ENCODE assay signal across 7 cellular contexts in the genomic region with DNA sequence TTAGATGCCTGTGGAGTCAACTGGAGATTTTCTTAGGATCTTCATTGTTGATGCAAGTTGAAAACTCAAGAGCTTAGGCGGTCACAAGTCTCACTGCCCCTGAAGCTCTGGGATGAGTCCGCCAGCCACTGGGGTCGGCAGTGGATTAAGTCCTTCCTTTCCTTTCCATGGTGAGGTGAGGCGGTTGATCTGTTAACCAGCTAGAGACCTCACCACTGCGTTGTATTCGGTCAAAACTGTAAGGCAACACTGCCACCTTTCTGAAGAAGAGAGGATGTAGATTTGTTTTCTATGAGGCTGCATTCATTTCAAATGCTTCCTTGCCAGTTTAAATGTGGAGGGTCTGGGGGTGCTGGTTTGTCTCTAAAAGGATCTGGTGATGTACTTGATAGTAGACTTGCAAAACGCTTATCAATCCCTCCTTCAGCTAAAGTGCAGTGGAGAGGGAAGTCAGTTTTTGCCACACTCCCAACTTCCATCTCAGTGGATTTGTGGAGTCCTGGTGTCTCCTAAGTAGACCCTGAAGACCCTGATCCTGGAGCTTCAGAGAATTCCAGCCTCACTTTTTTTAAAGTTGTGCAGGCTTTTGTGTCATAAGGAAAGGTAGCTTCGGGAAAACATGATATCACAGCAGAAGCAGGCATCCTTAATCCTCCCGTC. TPM values are rescaled to one million over a fixed set of nuclear protein-coding genes. Genes with fewer than 3 reads are reported as not detected.
DNase-seq lines count a peak whose midpoint lies in the region; ATAC-seq and TF ChIP-seq lines count a peak whose summit lies in the region.

No MANE protein-coding gene starts in this region.

- H2AFZ ChIP-seq in GM23338 = no peak overlapping the region

- no peaks in the 10 kb centered on the region for H4K20me1 ChIP-seq in GM23338 (replicated peaks; ENCODE audit: insufficient read depth)

- H3K79me2 ChIP-seq in GM23338 (replicated peaks; ENCODE audit: insufficient read depth) = no peaks in the 10 kb centered on the region

- peak; percentile 71 to 82 for TF ChIP-seq CTCF in GM23338 (conservative IDR thresholded peaks at IDR 0.05; ENCODE audit: low read depth in 2 of 2)
- peak; percentile 48 for TF ChIP-seq CTCF in foreskin fibroblast (IDR thresholded peaks at IDR 0.05; ENCODE audit: low read depth, low read length)

- no peaks in the 10 kb centered on the region for H3K36me3 Mint-ChIP-seq in GM23338 (ENCODE audit: low read depth)

- no peaks in the 10 kb centered on the region for H3K9me3 Mint-ChIP-seq in GM23338

- H3K27me3 Mint-ChIP-seq in GM23338 (ENCODE audit: insufficient read depth, low read depth, poor library complexity) = peaks cover 18% of the 10 kb centered on the region

- H3K36me3 ChIP-seq in GM23338 (ENCODE audit: insufficient read depth) = no peaks in the 10 kb centered on the region

- DNase-seq in GM23338 (ENCODE audit: low spot score) (peak; percentile 88), RKO (ENCODE audit: low spot score) (peak; percentile 51), foreskin fibroblast (peak; percentile 25 to 66), pons (ENCODE audit: low spot score) (peak; percentile 75)
- no peak for DNase-seq in activated CD8-positive, alpha-beta memory T cell treated with anti-CD3 and anti-CD28 coated beads, Interleukin-2, amount 50 U/mL, for 4 hours

- peaks cover 34% of the 10 kb centered on the region for H3K27me3 ChIP-seq in GM23338 (ENCODE audit: insufficient read depth)

- no peaks in the 10 kb centered on the region for H3F3A ChIP-seq in GM23338 (replicated peaks; ENCODE audit: low read depth)

- peaks cover 5% of the 10 kb centered on the region; the same call in 2 of the 3 replicates for H3K4me1 Mint-ChIP-seq in GM23338

- ATAC-seq in GM23338 (peak; percentile 42), GM21526 (IDR thresholded peaks at IDR 0.05; ENCODE audit: low FRiP score, unreplicated experiment) (no peak), HG02798 (IDR thresholded peaks at IDR 0.05; ENCODE audit: poor library complexity, unreplicated experiment) (no peak)

- peak overlapping the region; percentile 23; the same call in 1 of the 3 replicates for H3K4me3 Mint-ChIP-seq in GM23338

- no peak overlapping the region for H3K27ac ChIP-seq in GM23338 (ENCODE audit: low read depth)

- no peaks in the 10 kb centered on the region for H3K4me1 ChIP-seq in GM23338 (ENCODE audit: insufficient read depth)

- no peak overlapping the region for H3K27ac Mint-ChIP-seq in GM23338

- H3K9me2 ChIP-seq in GM23338 (ENCODE audit: insufficient read depth) = no peaks in the 10 kb centered on the region

- H3K4me3 ChIP-seq in GM23338 (no peak overlapping the region), foreskin fibroblast (ENCODE audit: low read depth in 1 of 2, low read length in 2 of 2) (no peak overlapping the region)

- H3K4me2 ChIP-seq in GM23338 = no peak overlapping the region

TF ChIP-seq in GM23338, 12 proteins besides CTCF, POLR2A, EP300 and RAD21 (continues in another document):
- TF ChIP-seq, protein P1, sequence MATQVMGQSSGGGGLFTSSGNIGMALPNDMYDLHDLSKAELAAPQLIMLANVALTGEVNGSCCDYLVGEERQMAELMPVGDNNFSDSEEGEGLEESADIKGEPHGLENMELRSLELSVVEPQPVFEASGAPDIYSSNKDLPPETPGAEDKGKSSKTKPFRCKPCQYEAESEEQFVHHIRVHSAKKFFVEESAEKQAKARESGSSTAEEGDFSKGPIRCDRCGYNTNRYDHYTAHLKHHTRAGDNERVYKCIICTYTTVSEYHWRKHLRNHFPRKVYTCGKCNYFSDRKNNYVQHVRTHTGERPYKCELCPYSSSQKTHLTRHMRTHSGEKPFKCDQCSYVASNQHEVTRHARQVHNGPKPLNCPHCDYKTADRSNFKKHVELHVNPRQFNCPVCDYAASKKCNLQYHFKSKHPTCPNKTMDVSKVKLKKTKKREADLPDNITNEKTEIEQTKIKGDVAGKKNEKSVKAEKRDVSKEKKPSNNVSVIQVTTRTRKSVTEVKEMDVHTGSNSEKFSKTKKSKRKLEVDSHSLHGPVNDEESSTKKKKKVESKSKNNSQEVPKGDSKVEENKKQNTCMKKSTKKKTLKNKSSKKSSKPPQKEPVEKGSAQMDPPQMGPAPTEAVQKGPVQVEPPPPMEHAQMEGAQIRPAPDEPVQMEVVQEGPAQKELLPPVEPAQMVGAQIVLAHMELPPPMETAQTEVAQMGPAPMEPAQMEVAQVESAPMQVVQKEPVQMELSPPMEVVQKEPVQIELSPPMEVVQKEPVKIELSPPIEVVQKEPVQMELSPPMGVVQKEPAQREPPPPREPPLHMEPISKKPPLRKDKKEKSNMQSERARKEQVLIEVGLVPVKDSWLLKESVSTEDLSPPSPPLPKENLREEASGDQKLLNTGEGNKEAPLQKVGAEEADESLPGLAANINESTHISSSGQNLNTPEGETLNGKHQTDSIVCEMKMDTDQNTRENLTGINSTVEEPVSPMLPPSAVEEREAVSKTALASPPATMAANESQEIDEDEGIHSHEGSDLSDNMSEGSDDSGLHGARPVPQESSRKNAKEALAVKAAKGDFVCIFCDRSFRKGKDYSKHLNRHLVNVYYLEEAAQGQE (IDR thresholded peaks at IDR 0.05; ENCODE audit: unreplicated experiment) = no peak
- TF ChIP-seq CREB1 (CRISPR knock-in tag; IDR thresholded peaks at IDR 0.05; ENCODE audit: low read depth) (no peak), EZH2 (IDR thresholded peaks at IDR 0.05; ENCODE audit: low read depth, unreplicated experiment) (no peak), JUNB (IDR thresholded peaks at IDR 0.05; ENCODE audit: unreplicated experiment) (no peak), ZNF114 (CRISPR knock-in tag; IDR thresholded peaks at IDR 0.05) (no peak), ETS1 (IDR thresholded peaks at IDR 0.05) (no peak), STAT1 (IDR thresholded peaks at IDR 0.05; ENCODE audit: unreplicated experiment) (no peak), NANOG (IDR thresholded peaks at IDR 0.05; ENCODE audit: borderline replicate concordance) (no peak), ZNF331 (CRISPR knock-in tag; IDR thresholded peaks at IDR 0.05; ENCODE audit: low read depth) (no peak), POLR2AphosphoS5 (IDR thresholded peaks at IDR 0.05; ENCODE audit: low read depth) (no peak)

RNA-seq across cellular contexts. Expression of gene MYOCD, which starts 1.7 kb away (rescaled TPM):
- 0.66 and 0.80 TPM in 2 replicates for total RNA-seq in GM23338 (2014; rRNA removed; shearing (Covaris generic))
- polyA plus RNA-seq in GM23338 (2016; fragmentation: Nextera tagmentation; extraction: Ambion mirVana) = 2.0 and 2.4 TPM in 2 replicates
